In the genomic region with DNA sequence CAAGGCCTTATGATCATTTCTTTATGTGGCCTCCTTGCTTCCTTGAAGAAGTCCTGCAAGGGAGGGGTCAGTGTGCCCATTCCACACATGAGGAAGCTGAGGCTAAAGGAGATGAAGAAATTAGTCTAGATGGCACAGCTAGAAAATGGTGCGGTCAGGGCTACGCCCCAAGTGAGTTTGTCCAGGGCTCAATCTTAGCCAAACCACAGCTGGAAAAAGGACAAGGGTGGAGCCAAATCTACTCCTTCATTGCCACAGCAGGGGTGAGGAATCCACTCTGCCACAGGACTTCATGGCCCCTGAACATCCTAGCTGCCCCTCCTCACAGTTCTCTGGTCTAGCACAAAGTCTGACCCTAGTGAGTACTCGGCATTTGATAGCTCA, we compare ENCODE assay signal across 22 cellular contexts. TPM values are rescaled to one million over a fixed set of nuclear protein-coding genes. Genes with fewer than 3 reads are reported as not detected.
"Had no signal": no experiment of that assay in that cellular context is flagged by ENCODE, and none has a peak within 500 bp of the region (broad histone marks: within the 10 kb centered on the region; RNA-seq: fewer than 3 reads in every experiment).

No MANE protein-coding gene starts in this region.

- H3K27ac Mint-ChIP-seq: activated CD4-positive, alpha-beta memory T cell treated with anti-CD3 and anti-CD28 coated beads for 36 hours; activated naive CD4-positive, alpha-beta T cell treated with anti-CD3 and anti-CD28 coated beads, Interleukin-2, amount 50 U/mL, for 72 hours; activated T-cell treated with anti-CD3 and anti-CD28 coated beads, Interleukin-2, amount 50 U/mL, for 24 hours; activated T-helper 17 cell treated with anti-CD3 and anti-CD28 coated beads, Interleukin-2, amount 50 U/mL, for 72 hours; immature natural killer cell; mesothelial cell of epicardium; natural killer cell had no signal

- H3K4me1 Mint-ChIP-seq: activated T-helper 17 cell treated with anti-CD3 and anti-CD28 coated beads, Interleukin-2, amount 50 U/mL, for 72 hours; immature natural killer cell; mesothelial cell of epicardium; natural killer cell had no signal

- H3K27ac ChIP-seq: coronary artery, esophagus squamous epithelium, hepatocyte, left lung had no signal

- H3K27me3 ChIP-seq: hepatocyte, left lung had no signal

- H3K4me3 Mint-ChIP-seq: activated CD4-positive, alpha-beta memory T cell treated with anti-CD3 and anti-CD28 coated beads for 36 hours; activated T-cell treated with anti-CD3 and anti-CD28 coated beads, Interleukin-2, amount 50 U/mL, for 24 hours; activated T-helper 17 cell treated with anti-CD3 and anti-CD28 coated beads, Interleukin-2, amount 50 U/mL, for 72 hours; immature natural killer cell; mesothelial cell of epicardium; natural killer cell had no signal

- H3K4me3 ChIP-seq: coronary artery, esophagus squamous epithelium, hepatocyte, left lung, lung had no signal

- ATAC-seq: activated naive CD4-positive, alpha-beta T cell treated with anti-CD3 and anti-CD28 coated beads, Interleukin-2, amount 50 U/mL, for 72 hours; activated T-helper 17 cell treated with anti-CD3 and anti-CD28 coated beads, Interleukin-2, amount 50 U/mL, for 72 hours; left lung; natural killer cell; stimulated activated naive CD8-positive, alpha-beta T cell treated with anti-CD3 and anti-CD28 coated beads, Interleukin-15, Interleukin-2, amounts not matched to agents 100 U/mL and 50 U/mL, for 24 hours had no signal

- H3K9me3 Mint-ChIP-seq: activated CD4-positive, alpha-beta memory T cell treated with anti-CD3 and anti-CD28 coated beads for 36 hours; activated naive CD4-positive, alpha-beta T cell treated with anti-CD3 and anti-CD28 coated beads, Interleukin-2, amount 50 U/mL, for 72 hours; activated T-cell treated with anti-CD3 and anti-CD28 coated beads, Interleukin-2, amount 50 U/mL, for 24 hours; activated T-helper 17 cell treated with anti-CD3 and anti-CD28 coated beads, Interleukin-2, amount 50 U/mL, for 72 hours; immature natural killer cell; mesothelial cell of epicardium; natural killer cell had no signal

- H3K4me2 ChIP-seq: hepatocyte had no signal

- H3K9me3 ChIP-seq: esophagus squamous epithelium, left lung had no signal

- H3K36me3 ChIP-seq: esophagus squamous epithelium, left lung had no signal

- DNase-seq: activated CD4-positive, alpha-beta memory T cell treated with anti-CD3 and anti-CD28 coated beads for 36 hours; activated CD4-positive, alpha-beta T cell treated with anti-CD3 and anti-CD28 coated beads for 48 hours; activated T-cell treated with anti-CD3 and anti-CD28 coated beads, Interleukin-2, amount 50 U/mL, for 24 hours; cerebellar nuclear complex; esophagus squamous epithelium; foreskin melanocyte; glutamatergic neuron; immature natural killer cell; kidney glomerular epithelial cell; left lung; natural killer cell; retina; stimulated activated CD4-positive, alpha-beta T cell treated with anti-CD3 and anti-CD28 coated beads, Interleukin-12 subunit alpha, Interleukin-12 subunit beta, amount 100 ng/mL, for 4 hours; stimulated activated CD4-positive, alpha-beta T cell treated with anti-CD3 and anti-CD28 coated beads, Interleukin-4, amount 100 ng/mL, for 4 hours; stimulated activated naive CD8-positive, alpha-beta T cell treated with anti-CD3 and anti-CD28 coated beads, Interleukin-15, Interleukin-2, amounts not matched to agents 100 U/mL and 50 U/mL, for 24 hours had no signal

- H3K36me3 Mint-ChIP-seq: activated CD4-positive, alpha-beta memory T cell treated with anti-CD3 and anti-CD28 coated beads for 36 hours; activated naive CD4-positive, alpha-beta T cell treated with anti-CD3 and anti-CD28 coated beads, Interleukin-2, amount 50 U/mL, for 72 hours; mesothelial cell of epicardium; natural killer cell had no signal

- H2AFZ ChIP-seq: hepatocyte had no signal

- H3K4me1 ChIP-seq: esophagus squamous epithelium, left lung had no signal

- H3K79me2 ChIP-seq: hepatocyte had no signal

RNA-seq across cellular contexts. Expression of gene BEAN1, which starts 16.2 kb away (rescaled TPM):
- total RNA-seq: activated CD4-positive, alpha-beta memory T cell treated with anti-CD3 and anti-CD28 coated beads for 36 hours; activated naive CD4-positive, alpha-beta T cell treated with anti-CD3 and anti-CD28 coated beads, Interleukin-2, amount 50 U/mL, for 72 hours; activated T-helper 17 cell treated with anti-CD3 and anti-CD28 coated beads, Interleukin-2, amount 50 U/mL, for 72 hours; natural killer cell; T-helper 2 cell treated with Interferon-gamma antibody and Interleukin-4, amounts not matched to agents 100 ng/mL and 5 ng/mL, for 36 hours had no signal
